8 cellular contexts compared by ENCODE assay signal in genomic region chr15:39415634-39416033, GRCh38.
"Had no signal": no experiment of that assay in that cellular context is flagged by ENCODE, and none has a peak within 500 bp of the region (broad histone marks: within the 10 kb centered on the region; RNA-seq: fewer than 3 reads in every experiment).

No MANE protein-coding gene starts in this region.

- DNase-seq: GM23248, GOT3, H7, HFFc6, IMR-90 had no signal

- H3K9ac ChIP-seq: GM23248 had no signal

- H3K4me3 Mint-ChIP-seq: HFFc6 had no signal

- H3K4me1 ChIP-seq: HAP-1 had no signal

- H3K9me3 ChIP-seq: HAP-1 had no signal

- H3K27ac Mint-ChIP-seq: HFFc6 had no signal

- H3K36me3 ChIP-seq: HAP-1 had no signal

- ATAC-seq: HCT116, K562 had no signal

- H3K27ac ChIP-seq: GM23248 had no signal

- H3K4me3 ChIP-seq: GM23248, HAP-1, K562 had no signal

- H2AFZ ChIP-seq: GM23248 had no signal
